Comparison of ENCODE assay signal across 18 cellular contexts in the genomic region with DNA sequence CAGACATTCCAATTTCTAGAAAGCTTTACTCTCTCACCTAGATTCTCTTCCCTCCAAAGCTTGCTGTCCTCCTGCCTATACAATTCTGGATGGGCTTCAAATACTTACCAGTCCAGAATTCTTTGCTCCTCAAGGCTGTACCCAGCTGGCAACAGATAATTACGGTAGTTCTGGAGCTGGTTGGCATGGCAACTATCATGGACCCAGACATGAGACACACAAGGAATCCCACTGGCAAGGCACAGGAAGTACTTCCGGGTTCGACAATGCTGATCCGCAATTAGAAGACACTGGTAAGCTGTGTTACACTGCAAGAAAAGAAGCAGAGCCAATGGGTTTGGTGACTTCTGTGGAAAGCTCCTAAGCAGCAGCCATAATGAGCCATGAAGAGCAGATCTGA.
"Had no signal": no experiment of that assay in that cellular context is flagged by ENCODE, and none has a peak within 500 bp of the region (broad histone marks: within the 10 kb centered on the region; RNA-seq: fewer than 3 reads in every experiment).

No MANE protein-coding gene starts in this region.

- H3K4me3 Mint-ChIP-seq: activated naive CD8-positive, alpha-beta T cell treated with anti-CD3 and anti-CD28 coated beads for 36 hours; naive B cell had no signal

- ATAC-seq: mucosa of descending colon, psoas muscle, right cardiac atrium had no signal

- H3K4me1 Mint-ChIP-seq: activated naive CD8-positive, alpha-beta T cell treated with anti-CD3 and anti-CD28 coated beads for 36 hours had no signal

- DNase-seq: activated CD4-positive, CD25-positive, alpha-beta regulatory T cell treated with anti-CD3 and anti-CD28 coated beads, Interleukin-2, amount 50 U/mL, for 72 hours; activated naive CD4-positive, alpha-beta T cell; activated naive CD8-positive, alpha-beta T cell treated with anti-CD3 and anti-CD28 coated beads for 36 hours; amniotic stem cell; foreskin melanocyte; mucosa of descending colon; naive B cell; psoas muscle; right cardiac atrium; stimulated activated CD4-positive, alpha-beta T cell treated with anti-CD3 and anti-CD28 coated beads, Interleukin-4, amount 100 ng/mL, for 1 hour; stomach; trophoblast cell had no signal

- H3K27ac Mint-ChIP-seq: activated naive CD8-positive, alpha-beta T cell treated with anti-CD3 and anti-CD28 coated beads for 36 hours had no signal

- H3K27me3 ChIP-seq: stomach, vagina had no signal

- H3K9me3 ChIP-seq: mucosa of descending colon, psoas muscle, stomach, vagina had no signal

- H3K27ac ChIP-seq: epithelial cell of prostate, psoas muscle, skin epidermis, stomach, vagina, VCaP had no signal

- H3K27me3 Mint-ChIP-seq: activated naive CD8-positive, alpha-beta T cell treated with anti-CD3 and anti-CD28 coated beads for 36 hours; naive B cell had no signal

- FAIRE-seq: keratinocyte had no signal

- H3K4me3 ChIP-seq: lung, mucosa of descending colon, psoas muscle, skin epidermis, stomach, vagina had no signal

- H3K4me1 ChIP-seq: psoas muscle, vagina had no signal

- H3K9me3 Mint-ChIP-seq: activated naive CD8-positive, alpha-beta T cell treated with anti-CD3 and anti-CD28 coated beads for 36 hours; naive B cell had no signal
